Comparison of ENCODE assay signal across 7 cellular contexts in the genomic region with DNA sequence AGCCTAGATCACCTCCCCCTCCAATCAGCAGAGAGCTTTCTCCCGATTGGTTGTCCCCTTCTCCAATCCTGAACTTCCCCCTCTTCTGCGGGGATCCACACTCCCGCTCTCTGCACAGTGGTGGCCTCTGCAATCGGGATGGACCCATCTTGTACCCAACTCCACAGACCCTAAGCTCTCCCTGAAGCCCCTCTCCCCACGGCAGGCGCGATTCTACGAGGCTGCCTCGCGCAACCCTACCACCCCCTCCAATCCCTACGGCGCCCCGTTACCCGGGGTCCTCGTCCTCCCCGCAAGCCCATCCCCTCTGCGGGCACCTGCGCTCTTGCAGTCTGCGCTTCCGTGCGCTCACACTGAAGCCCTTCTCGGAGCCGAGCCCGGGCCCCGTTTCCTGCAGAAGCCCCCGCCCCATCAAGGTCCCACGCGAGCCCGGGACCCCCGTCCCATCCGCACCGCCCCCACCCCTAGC. TPM values are rescaled to one million over a fixed set of nuclear protein-coding genes. Genes with fewer than 3 reads are reported as not detected.
DNase-seq lines count a peak whose midpoint lies in the region; ATAC-seq and TF ChIP-seq lines count a peak whose summit lies in the region.

No MANE protein-coding gene starts in this region.

- ATAC-seq in GM18502 (IDR thresholded peaks at IDR 0.05; ENCODE audit: poor library complexity, unreplicated experiment) (peak; percentile 54), HG02970 (IDR thresholded peaks at IDR 0.05; ENCODE audit: low FRiP score, unreplicated experiment) (peak; percentile 39)

- H3K4me2 ChIP-seq in skeletal muscle satellite cell (ENCODE audit: low read length), result peak overlapping the region; percentile 87

- H3K27me3 ChIP-seq in iPS-18a (ENCODE audit: control insufficient read depth, insufficient read depth, low read length), result no peaks in the 10 kb centered on the region
- no peaks in the 10 kb centered on the region for H3K27me3 ChIP-seq in skeletal muscle satellite cell (ENCODE audit: control insufficient read depth, insufficient read depth, low read length)

- no peak for TF ChIP-seq CTCF in MCF 10A (IDR thresholded peaks at IDR 0.05; ENCODE audit: unreplicated experiment)

- no peak overlapping the region for H3K27ac ChIP-seq in iPS-18a (ENCODE audit: low read length)

- no peaks in the 10 kb centered on the region for H3K27me3 Mint-ChIP-seq in MCF 10A (ENCODE audit: insufficient read depth, unreplicated experiment)

- POLR2A ChIA-PET in MCF 10A (lab: Yijun Ruan, JAX), result interaction anchor here (0.5 to 2.4 kb wide), 7 partner anchors 13 to 1445 kb away, joined by 3 to 7 read pairs (median 4); partner anchors contain the start of gene ZC3H4

- H3K36me3 ChIP-seq in iPS-18a (ENCODE audit: control insufficient read depth, low read depth, low read length), result no peaks in the 10 kb centered on the region
- no peaks in the 10 kb centered on the region for H3K36me3 ChIP-seq in skeletal muscle satellite cell (ENCODE audit: insufficient read depth, low read length)

- no TSS peak for BruUV-seq in MCF 10A (replicated peaks; lab: Mats Ljungman, UMichigan)

- H3K27ac Mint-ChIP-seq in MCF 10A (ENCODE audit: low read depth, unreplicated experiment), result no peak overlapping the region

- H3K4me3 Mint-ChIP-seq in MCF 10A (ENCODE audit: unreplicated experiment), result peak overlapping the region; percentile 86

- H3K9ac ChIP-seq in iPS-18a (ENCODE audit: low read length) (peak overlapping the region; percentile 15), skeletal muscle satellite cell (ENCODE audit: low read depth, low read length) (peak overlapping the region; percentile 56)

- intact Hi-C loops in MCF 10A (cut with micrococcal nuclease), result no loop called here

- peak overlapping the region; percentile 87 for H3K4me3 ChIP-seq in iPS-18a (ENCODE audit: low read length)
- peak overlapping the region; percentile 75 for H3K4me3 ChIP-seq in skeletal muscle satellite cell (ENCODE audit: low read length)

- H3K4me1 Mint-ChIP-seq in MCF 10A (ENCODE audit: insufficient read depth, unreplicated experiment), result peaks cover 6% of the 10 kb centered on the region

- no peaks in the 10 kb centered on the region for H3K9me3 Mint-ChIP-seq in MCF 10A (ENCODE audit: unreplicated experiment)

- H3K4me1 ChIP-seq in iPS-18a (ENCODE audit: control insufficient read depth, low read depth, low read length) (peaks cover 4% of the 10 kb centered on the region), skeletal muscle satellite cell (ENCODE audit: control insufficient read depth, insufficient read depth, low read length) (peaks cover 10% of the 10 kb centered on the region)

- CTCF ChIA-PET in MCF 10A (lab: Yijun Ruan, JAX), result interaction anchor here (0.6 to 1.0 kb wide), 5 partner anchors 12 to 431 kb away, joined by 3 to 5 read pairs (median 4); no protein-coding TSS in a partner anchor

- DNase-seq in NCI-H2081 treated with DMSO at 0.1 percent for 48 hours (lab: John Stamatoyannopoulos, UW), result peak; percentile 75
- peak; percentile 81 for DNase-seq in UCSD-AML1 (lab: John Stamatoyannopoulos, UW; ENCODE audit: unreplicated experiment)
- peak; percentile 79 for DNase-seq in MCF 10A (ENCODE audit: unreplicated experiment)

- H3K36me3 Mint-ChIP-seq in MCF 10A (ENCODE audit: insufficient read depth, unreplicated experiment), result no peaks in the 10 kb centered on the region

- H3K9me3 ChIP-seq in iPS-18a (ENCODE audit: control insufficient read depth, low read depth, low read length), result no peaks in the 10 kb centered on the region
- no peaks in the 10 kb centered on the region for H3K9me3 ChIP-seq in skeletal muscle satellite cell (replicated peaks; ENCODE audit: low read length)

RNA-seq across cellular contexts. Expression of gene TMEM160, which starts 0.5 kb away (rescaled TPM):
- 15.3 and 22.0 TPM in 2 replicates for total RNA-seq in MCF 10A (2022)
- 23.8 and 28.4 TPM in 2 replicates for total RNA-seq in skeletal muscle satellite cell (2012; rRNA removed)

RNA-seq across cellular contexts. Expression of gene NPAS1, which starts 28.3 kb away (rescaled TPM):
- total RNA-seq in MCF 10A (2022), result 0.44 and 0.68 TPM in 2 replicates
- total RNA-seq in skeletal muscle satellite cell (2012; rRNA removed), result 3.7 and 4.3 TPM in 2 replicates
